Comparison of ENCODE assay signal across 8 cellular contexts in genomic region chrX:13689519-13690211, GRCh38. TPM values are rescaled to one million over a fixed set of nuclear protein-coding genes. Genes with fewer than 3 reads are reported as not detected.
A peak's percentile ranks its signal among the peaks of the same experiment; 100 is the strongest.
DNase-seq lines count a peak whose midpoint lies in the region; FAIRE-seq and TF ChIP-seq lines count a peak whose summit lies in the region.

No MANE protein-coding gene starts in this region.

- H3K9me3 Mint-ChIP-seq in astrocyte (ENCODE audit: unreplicated experiment), result no peaks in the 10 kb centered on the region

- peaks cover 24% of the 10 kb centered on the region for H3K4me1 ChIP-seq in astrocyte (ENCODE audit: insufficient read depth, low read length)

- FAIRE-seq in astrocyte (lab: Jason Lieb, UNC) (peak; percentile 63), islet of Langerhans (lab: Jason Lieb, UNC) (peak; percentile 91)

- H3K4me2 ChIP-seq in astrocyte (ENCODE audit: low read length), result peak overlapping the region; percentile 96

- no peaks in the 10 kb centered on the region for H3K36me3 ChIP-seq in astrocyte (ENCODE audit: insufficient read depth, low read length)

- peaks cover 35% of the 10 kb centered on the region for H3K4me1 Mint-ChIP-seq in astrocyte (ENCODE audit: low read depth, unreplicated experiment)

- no peaks in the 10 kb centered on the region for H3K36me3 Mint-ChIP-seq in astrocyte (ENCODE audit: low read depth, unreplicated experiment)

- H4K20me1 ChIP-seq in astrocyte (ENCODE audit: insufficient read depth, low read length), result peaks cover 24% of the 10 kb centered on the region

- H2AFZ ChIP-seq in astrocyte (ENCODE audit: low read depth, low read length), result peak overlapping the region; percentile 60

- H3K27ac ChIP-seq in astrocyte (ENCODE audit: low read depth, low read length), result peak overlapping the region; percentile 93

- no peaks in the 10 kb centered on the region for H3K27me3 ChIP-seq in astrocyte (ENCODE audit: insufficient read depth, low read length)

- H3K27me3 Mint-ChIP-seq in astrocyte (ENCODE audit: low read depth, unreplicated experiment), result no peaks in the 10 kb centered on the region

- H3K9ac ChIP-seq in astrocyte (ENCODE audit: low read length), result peak overlapping the region; percentile 97

- H3K4me3 ChIP-seq in astrocyte (ENCODE audit: insufficient read depth, low read depth, low read length), result peak overlapping the region; percentile 94

- no peak for TF ChIP-seq EP300 in Ishikawa (IDR thresholded peaks at IDR 0.05; ENCODE audit: borderline replicate concordance)

- peak overlapping the region; percentile 85 for H3K27ac Mint-ChIP-seq in astrocyte (ENCODE audit: unreplicated experiment)

- H3K4me3 Mint-ChIP-seq in astrocyte (ENCODE audit: unreplicated experiment), result peak overlapping the region; percentile 90

- H3K79me2 ChIP-seq in astrocyte (ENCODE audit: insufficient read depth, low read length), result peaks cover 54% of the 10 kb centered on the region

- DNase-seq in GM03348 (ENCODE audit: low spot score), result peak; percentile 26
- DNase-seq in astrocyte (ENCODE audit: low read depth), result peak; percentile 14
- DNase-seq in superior temporal gyrus (ENCODE audit: extremely low spot score), result peak; percentile 51
- no peak for DNase-seq in NCI-H1930 (lab: John Stamatoyannopoulos, UW)
- DNase-seq in activated CD4-positive, CD25-positive, alpha-beta regulatory T cell (lab: John Stamatoyannopoulos, UW), result no peak
- no peak for DNase-seq in DMS79 treated with DMSO at 0.1 percent for 48 hours (lab: John Stamatoyannopoulos, UW)

- no peak for TF ChIP-seq CTCF in astrocyte (IDR thresholded peaks at IDR 0.05; ENCODE audit: insufficient read depth, low read depth, low read length)

- no peak for TF ChIP-seq RAD21 in Ishikawa (IDR thresholded peaks at IDR 0.05; ENCODE audit: low read depth)

- no peaks in the 10 kb centered on the region for H3K9me3 ChIP-seq in astrocyte (ENCODE audit: insufficient read depth, low read depth, low read length)

TF ChIP-seq in Ishikawa, 13 proteins besides CTCF, POLR2A, EP300 and RAD21:
- TF ChIP-seq, protein P1, sequence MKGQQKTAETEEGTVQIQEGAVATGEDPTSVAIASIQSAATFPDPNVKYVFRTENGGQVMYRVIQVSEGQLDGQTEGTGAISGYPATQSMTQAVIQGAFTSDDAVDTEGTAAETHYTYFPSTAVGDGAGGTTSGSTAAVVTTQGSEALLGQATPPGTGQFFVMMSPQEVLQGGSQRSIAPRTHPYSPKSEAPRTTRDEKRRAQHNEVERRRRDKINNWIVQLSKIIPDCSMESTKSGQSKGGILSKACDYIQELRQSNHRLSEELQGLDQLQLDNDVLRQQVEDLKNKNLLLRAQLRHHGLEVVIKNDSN (IDR thresholded peaks at IDR 0.05), result peak; percentile 38; the same call in 1 of the 2 replicates
- TF ChIP-seq, protein P2, sequence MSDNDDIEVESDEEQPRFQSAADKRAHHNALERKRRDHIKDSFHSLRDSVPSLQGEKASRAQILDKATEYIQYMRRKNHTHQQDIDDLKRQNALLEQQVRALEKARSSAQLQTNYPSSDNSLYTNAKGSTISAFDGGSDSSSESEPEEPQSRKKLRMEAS (IDR thresholded peaks at IDR 0.05), result no peak
- TF ChIP-seq FOXM1 (IDR thresholded peaks at IDR 0.05; ENCODE audit: borderline replicate concordance, low read depth), result no peak

RNA-seq across cellular contexts. Expression of gene RAB9A, which starts 0.7 kb away (rescaled TPM):
- total RNA-seq in astrocyte, result 31.2 and 34.2 TPM in 2 replicates

RNA-seq across cellular contexts. Expression of gene TCEANC, which starts 36.7 kb away (rescaled TPM):
- total RNA-seq in astrocyte, result 1.0 and 2.3 TPM in 2 replicates

RNA-seq across cellular contexts. Expression of gene TRAPPC2, which starts 44.8 kb away (rescaled TPM):
- total RNA-seq in astrocyte, result 16.6 and 17.0 TPM in 2 replicates

RNA-seq across cellular contexts. Expression of gene OFD1, which starts 44.9 kb away (rescaled TPM):
- 16.1 and 22.0 TPM in 2 replicates for total RNA-seq in astrocyte

Comparison
In these comparisons a context has a peak if more than half of its experiments do, and no peak if none do; other contexts are left out.
1. DNase-seq: peak in GM03348 (single experiment), astrocyte (single experiment) and superior temporal gyrus (single experiment); none in NCI-H1930 (0 of 2), activated CD4-positive, CD25-positive, alpha-beta regulatory T cell (0 of 4) and DMS79 treated with DMSO at 0.1 percent for 48 hours (single experiment).